In genomic region chr16:89216315-89217137, GRCh38 we compare ENCODE assay signal across 8 cellular contexts. TPM values are rescaled to one million over a fixed set of nuclear protein-coding genes. Genes with fewer than 3 reads are reported as not detected.
DNase-seq lines count a peak whose midpoint lies in the region; ATAC-seq and TF ChIP-seq lines count a peak whose summit lies in the region.

No MANE protein-coding gene starts in this region.

- TF ChIP-seq CTCF in AG09309 (IDR thresholded peaks at IDR 0.05; ENCODE audit: control insufficient read depth, insufficient read depth, low read depth, low read length, missing control alignments) (peak; percentile 72), GM20000 (IDR thresholded peaks at IDR 0.05; ENCODE audit: extremely low read depth, missing control alignments) (peak; percentile 54), spleen (IDR thresholded peaks at IDR 0.05 in 8 of 11, conservative IDR thresholded peaks at IDR 0.05 in 3 of 11) (peak; percentile 63 to 94 (median 81))

- no peaks in the 10 kb centered on the region for H3K27me3 Mint-ChIP-seq in central memory CD8-positive, alpha-beta T cell

- H3K27ac Mint-ChIP-seq in central memory CD8-positive, alpha-beta T cell (ENCODE audit: low read depth), result peak overlapping the region; percentile 62

- H3K4me3 ChIP-seq in AG09309 (ENCODE audit: control insufficient read depth, low read depth, low read length), result peak overlapping the region; percentile 94
- H3K4me3 ChIP-seq in spleen, result peak overlapping the region; percentile 86 to 100 (median 98)

- H3K4me3 Mint-ChIP-seq in central memory CD8-positive, alpha-beta T cell, result peak overlapping the region; percentile 94

- H3K36me3 ChIP-seq in spleen, result peaks cover 0 to 17% (median 6%) of the 10 kb centered on the region in 6 donors

- no peaks in the 10 kb centered on the region for H3K9me3 ChIP-seq in spleen

- peaks cover 17% of the 10 kb centered on the region for H3K4me1 Mint-ChIP-seq in central memory CD8-positive, alpha-beta T cell

- H3K36me3 Mint-ChIP-seq in central memory CD8-positive, alpha-beta T cell (ENCODE audit: insufficient read depth), result peaks cover 17% of the 10 kb centered on the region

- peak; percentile 76 for ATAC-seq in central memory CD8-positive, alpha-beta T cell (replicated peaks; ENCODE audit: extremely low read depth, poor library complexity, severe bottlenecking)
- no peak for ATAC-seq in HG03108 (IDR thresholded peaks at IDR 0.05; ENCODE audit: unreplicated experiment)

- DNase-seq in AG09309 (ENCODE audit: low read depth), result peak; percentile 42
- DNase-seq in GM20000 (ENCODE audit: low spot score), result peak; percentile 89
- DNase-seq in NCI-H2171 (lab: John Stamatoyannopoulos, UW), result peak; percentile 78
- DNase-seq in activated CD4-positive, CD25-positive, alpha-beta regulatory T cell treated with anti-CD3 and anti-CD28 coated beads, Interleukin-2, amount 50 U/mL, for 72 hours, result peak; percentile 75
- DNase-seq in central memory CD8-positive, alpha-beta T cell (ENCODE audit: low spot score in 2 of 2), result peak; percentile 72 to 77
- peak; percentile 84 for DNase-seq in islet precursor cell
- DNase-seq in spleen, result peak; percentile 94

- H3K27ac ChIP-seq in spleen, result peak overlapping the region; percentile 95 to 99 (median 96)

- peaks cover 19 to 62% (median 33%) of the 10 kb centered on the region in 6 donors for H3K4me1 ChIP-seq in spleen

- peaks cover 0 to under 1% (median 0%) of the 10 kb centered on the region in 7 donors for H3K27me3 ChIP-seq in spleen (replicated peaks in 1 of 7)

- H3K9me3 Mint-ChIP-seq in central memory CD8-positive, alpha-beta T cell, result no peaks in the 10 kb centered on the region

- no peak for TF ChIP-seq POLR2A in spleen (IDR thresholded peaks at IDR 0.05)

- intact Hi-C loops in spleen (cut with DNase I; ENCODE audit: low total_unique reads), result loop anchor here (10.0 kb wide), 2 partner anchors 272 to 482 kb away; no protein-coding TSS in a partner anchor

- WGBS in spleen, 5 donors, result 1 to 3% (median 2%) methylated on average over 25 of the region's 25 CpGs

RNA-seq across cellular contexts. Expression of gene ZNF778, which starts 1.0 kb away (rescaled TPM):
- total RNA-seq in spleen, result 10 to 100 TPM in 6 of 7 donors, 1 to 10 TPM in 1; 9.4 to 34.4 (median 12.9) TPM
- polyA plus RNA-seq in spleen, result 1 to 10 TPM; 1.6 to 3.1 (median 1.8) TPM

RNA-seq across cellular contexts. Expression of gene SLC22A31, which starts 16.2 kb away (rescaled TPM):
- total RNA-seq in spleen, result 1 to 10 TPM in 6 of 7 donors, under 1 TPM in 1; 0.98 to 8.3 (median 4.9) TPM
- polyA plus RNA-seq in spleen, result 1 to 10 TPM; 1.1 to 5.6 (median 4.2) TPM

RNA-seq across cellular contexts. Expression of gene CDH15, which starts 45.0 kb away (rescaled TPM):
- total RNA-seq in spleen, result 1 to 10 TPM in 5 of 7 donors, under 1 TPM in 2; 0.74 to 7.4 (median 1.5) TPM
- polyA plus RNA-seq in spleen, result 1 to 10 TPM in 1 of 3 donors, under 1 TPM in 2; 0.14 to 1.1 (median 0.57) TPM

Comparison
In these comparisons a context has a peak if more than half of its experiments do, and no peak if none do; other contexts are left out.
1. DNase-seq: peak in every context shown above with its lines; median percentile 94 in spleen; 89 in GM20000; 84 in islet precursor cell; 78 in NCI-H2171; 75 in activated CD4-positive, CD25-positive, alpha-beta regulatory T cell treated with anti-CD3 and anti-CD28 coated beads, Interleukin-2, amount 50 U/mL, for 72 hours; 74 in central memory CD8-positive, alpha-beta T cell; 42 in AG09309.